1 cellular context compared by ENCODE assay signal in genomic region chr6:111657146-111657545, GRCh38.
A peak's percentile ranks its signal among the peaks of the same experiment; 100 is the strongest.
TF ChIP-seq lines count a peak whose summit lies in the region.

No MANE protein-coding gene starts in this region.

TF ChIP-seq in K562, 482 proteins besides CTCF, POLR2A, EP300 and RAD21 (continued from another document):
- TF ChIP-seq TFE3 (CRISPR knock-in tag; IDR thresholded peaks at IDR 0.05) = peak; percentile 58; the same call in 1 of the 2 replicates
- TF ChIP-seq, protein P1, sequence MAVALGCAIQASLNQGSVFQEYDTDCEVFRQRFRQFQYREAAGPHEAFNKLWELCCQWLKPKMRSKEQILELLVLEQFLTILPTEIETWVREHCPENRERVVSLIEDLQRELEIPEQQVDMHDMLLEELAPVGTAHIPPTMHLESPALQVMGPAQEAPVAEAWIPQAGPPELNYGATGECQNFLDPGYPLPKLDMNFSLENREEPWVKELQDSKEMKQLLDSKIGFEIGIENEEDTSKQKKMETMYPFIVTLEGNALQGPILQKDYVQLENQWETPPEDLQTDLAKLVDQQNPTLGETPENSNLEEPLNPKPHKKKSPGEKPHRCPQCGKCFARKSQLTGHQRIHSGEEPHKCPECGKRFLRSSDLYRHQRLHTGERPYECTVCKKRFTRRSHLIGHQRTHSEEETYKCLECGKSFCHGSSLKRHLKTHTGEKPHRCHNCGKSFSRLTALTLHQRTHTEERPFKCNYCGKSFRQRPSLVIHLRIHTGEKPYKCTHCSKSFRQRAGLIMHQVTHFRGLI (CRISPR knock-in tag; IDR thresholded peaks at IDR 0.05) = no peak
